9 cellular contexts compared by ENCODE assay signal in the genomic region with DNA sequence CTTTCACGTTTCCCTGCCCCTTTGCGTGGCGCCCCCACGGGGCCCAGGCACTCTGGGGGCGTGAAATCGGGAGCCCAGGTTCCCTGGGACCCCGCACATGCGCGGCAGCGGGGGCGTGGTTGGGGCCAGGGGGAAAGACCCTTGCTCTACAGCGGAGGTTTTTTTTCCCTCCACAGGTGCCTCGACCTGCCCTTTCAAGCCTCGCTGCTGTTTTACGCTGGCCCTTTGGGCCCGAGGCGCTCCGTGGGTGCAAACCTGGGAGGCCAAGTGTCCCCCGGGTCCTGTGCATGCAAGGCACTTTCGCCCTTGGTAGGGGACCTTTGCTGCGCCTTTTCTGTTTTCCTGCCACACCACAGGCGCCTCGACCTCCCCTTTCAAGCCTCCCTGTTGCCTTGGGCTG.
"Had no signal": no experiment of that assay in that cellular context is flagged by ENCODE, and none has a peak within 500 bp of the region (broad histone marks: within the 10 kb centered on the region; RNA-seq: fewer than 3 reads in every experiment).

No MANE protein-coding gene starts in this region.

- H2AFZ ChIP-seq: GM23248 had no signal

- H3K4me3 ChIP-seq: GM23248, HAP-1 had no signal

- H3K9ac ChIP-seq: GM23248 had no signal

- ATAC-seq: HCT116, HepG2 had no signal

- FAIRE-seq: HepG2 had no signal

- H3K4me1 ChIP-seq: HAP-1 had no signal

- H3K9me3 ChIP-seq: HAP-1 had no signal

- H3K27ac ChIP-seq: GM23248, HL-60 had no signal

- DNase-seq: GM23248, GOT3, H7, HFFc6, KG1 had no signal

- H3K36me3 ChIP-seq: HAP-1 had no signal
